1 cellular context compared by ENCODE assay signal in the genomic region with DNA sequence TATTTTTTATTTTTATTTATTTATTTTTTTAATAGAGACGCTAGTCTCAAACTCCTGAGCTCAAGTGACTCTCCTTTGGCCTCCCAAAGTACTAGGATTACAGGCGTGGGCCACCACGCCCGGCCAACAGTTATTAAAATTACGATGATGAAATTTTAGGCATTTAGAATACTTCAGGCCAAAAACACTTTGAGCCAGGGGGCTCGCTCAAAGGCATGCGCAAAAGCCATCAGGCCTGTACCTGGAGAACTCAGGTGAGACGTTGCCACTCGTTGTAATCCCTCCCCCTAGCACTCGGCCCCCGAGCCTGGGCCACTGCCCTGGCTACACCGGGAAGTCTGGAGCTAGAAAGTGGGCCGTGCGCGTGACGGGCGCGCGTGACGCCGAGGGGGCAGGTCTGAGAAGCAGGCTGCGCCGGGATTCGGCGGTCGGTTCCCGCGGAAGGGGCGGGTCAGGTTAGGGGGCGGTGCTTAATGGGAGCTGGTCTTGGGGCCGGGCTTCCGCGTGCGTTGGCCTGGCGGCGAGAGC.
TF ChIP-seq lines count a peak whose summit lies in the region.

No MANE protein-coding gene starts in this region.

TF ChIP-seq in HepG2, 621 proteins besides CTCF, POLR2A, EP300 and RAD21 (continued from another document and continues in another):
- TF ChIP-seq KDM6A (CRISPR knock-in tag; IDR thresholded peaks at IDR 0.05; ENCODE audit: low read depth) (no peak; the same call in 1 of the 2 replicates), TERF1 (CRISPR knock-in tag; IDR thresholded peaks at IDR 0.05) (no peak), ZNF788 (CRISPR knock-in tag; IDR thresholded peaks at IDR 0.05; ENCODE audit: borderline replicate concordance) (peak; percentile 93), ZSCAN22 (CRISPR knock-in tag; IDR thresholded peaks at IDR 0.05) (no peak; the same call in 1 of the 2 replicates), NR1H2 (CRISPR knock-in tag; IDR thresholded peaks at IDR 0.05; ENCODE audit: borderline replicate concordance, low read depth) (no peak), NFRKB (IDR thresholded peaks at IDR 0.05) (no peak), JUND (CRISPR knock-in tag; IDR thresholded peaks at IDR 0.05) (no peak), GRHL1 (CRISPR knock-in tag; conservative IDR thresholded peaks at IDR 0.05) (no peak), ZNF354B (CRISPR knock-in tag; IDR thresholded peaks at IDR 0.05) (no peak), ZNF382 (CRISPR knock-in tag; IDR thresholded peaks at IDR 0.05; ENCODE audit: borderline replicate concordance) (no peak), NFAT5 (CRISPR knock-in tag; IDR thresholded peaks at IDR 0.05) (no peak), CBX2 (IDR thresholded peaks at IDR 0.05; ENCODE audit: low read depth, low read length) (no peak), CBX2 (CRISPR knock-in tag; IDR thresholded peaks at IDR 0.05; ENCODE audit: low read depth) (no peak; the same call in 1 of the 2 replicates), ZNF34 (CRISPR knock-in tag; IDR thresholded peaks at IDR 0.05; ENCODE audit: borderline replicate concordance) (0 out of 2 replicates have a peak, but pooled peaks have one; percentile 93), AGO2 (optimal IDR thresholded peaks at IDR 0.05; ENCODE audit: low read depth, low read length) (no peak), ZNF274 (CRISPR knock-in tag; IDR thresholded peaks at IDR 0.05) (peak; percentile 86), ZUFSP (CRISPR knock-in tag; IDR thresholded peaks at IDR 0.05; ENCODE audit: borderline replicate concordance) (no peak), ZSCAN21 (CRISPR knock-in tag; IDR thresholded peaks at IDR 0.05; ENCODE audit: borderline replicate concordance) (peak; percentile 75; the same call in 1 of the 2 replicates), ZFP1 (CRISPR knock-in tag; IDR thresholded peaks at IDR 0.05) (peak; percentile 85; the same call in 1 of the 2 replicates), MTA3 (CRISPR knock-in tag; IDR thresholded peaks at IDR 0.05) (no peak), PAWR (CRISPR knock-in tag; IDR thresholded peaks at IDR 0.05; ENCODE audit: borderline replicate concordance) (no peak), SETDB1 (CRISPR knock-in tag; IDR thresholded peaks at IDR 0.05; ENCODE audit: borderline replicate concordance) (no peak), TBP (CRISPR knock-in tag; IDR thresholded peaks at IDR 0.05) (peak; percentile 96)
- TF ChIP-seq, protein P1, sequence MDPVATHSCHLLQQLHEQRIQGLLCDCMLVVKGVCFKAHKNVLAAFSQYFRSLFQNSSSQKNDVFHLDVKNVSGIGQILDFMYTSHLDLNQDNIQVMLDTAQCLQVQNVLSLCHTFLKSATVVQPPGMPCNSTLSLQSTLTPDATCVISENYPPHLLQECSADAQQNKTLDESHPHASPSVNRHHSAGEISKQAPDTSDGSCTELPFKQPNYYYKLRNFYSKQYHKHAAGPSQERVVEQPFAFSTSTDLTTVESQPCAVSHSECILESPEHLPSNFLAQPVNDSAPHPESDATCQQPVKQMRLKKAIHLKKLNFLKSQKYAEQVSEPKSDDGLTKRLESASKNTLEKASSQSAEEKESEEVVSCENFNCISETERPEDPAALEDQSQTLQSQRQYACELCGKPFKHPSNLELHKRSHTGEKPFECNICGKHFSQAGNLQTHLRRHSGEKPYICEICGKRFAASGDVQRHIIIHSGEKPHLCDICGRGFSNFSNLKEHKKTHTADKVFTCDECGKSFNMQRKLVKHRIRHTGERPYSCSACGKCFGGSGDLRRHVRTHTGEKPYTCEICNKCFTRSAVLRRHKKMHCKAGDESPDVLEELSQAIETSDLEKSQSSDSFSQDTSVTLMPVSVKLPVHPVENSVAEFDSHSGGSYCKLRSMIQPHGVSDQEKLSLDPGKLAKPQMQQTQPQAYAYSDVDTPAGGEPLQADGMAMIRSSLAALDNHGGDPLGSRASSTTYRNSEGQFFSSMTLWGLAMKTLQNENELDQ (CRISPR knock-in tag; IDR thresholded peaks at IDR 0.05; ENCODE audit: borderline replicate concordance): peak; percentile 66; the same call in 1 of the 2 replicates
- TF ChIP-seq, protein P2, sequence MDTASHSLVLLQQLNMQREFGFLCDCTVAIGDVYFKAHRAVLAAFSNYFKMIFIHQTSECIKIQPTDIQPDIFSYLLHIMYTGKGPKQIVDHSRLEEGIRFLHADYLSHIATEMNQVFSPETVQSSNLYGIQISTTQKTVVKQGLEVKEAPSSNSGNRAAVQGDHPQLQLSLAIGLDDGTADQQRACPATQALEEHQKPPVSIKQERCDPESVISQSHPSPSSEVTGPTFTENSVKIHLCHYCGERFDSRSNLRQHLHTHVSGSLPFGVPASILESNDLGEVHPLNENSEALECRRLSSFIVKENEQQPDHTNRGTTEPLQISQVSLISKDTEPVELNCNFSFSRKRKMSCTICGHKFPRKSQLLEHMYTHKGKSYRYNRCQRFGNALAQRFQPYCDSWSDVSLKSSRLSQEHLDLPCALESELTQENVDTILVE (CRISPR knock-in tag; IDR thresholded peaks at IDR 0.05): peak; percentile 90
- TF ChIP-seq, protein P3, sequence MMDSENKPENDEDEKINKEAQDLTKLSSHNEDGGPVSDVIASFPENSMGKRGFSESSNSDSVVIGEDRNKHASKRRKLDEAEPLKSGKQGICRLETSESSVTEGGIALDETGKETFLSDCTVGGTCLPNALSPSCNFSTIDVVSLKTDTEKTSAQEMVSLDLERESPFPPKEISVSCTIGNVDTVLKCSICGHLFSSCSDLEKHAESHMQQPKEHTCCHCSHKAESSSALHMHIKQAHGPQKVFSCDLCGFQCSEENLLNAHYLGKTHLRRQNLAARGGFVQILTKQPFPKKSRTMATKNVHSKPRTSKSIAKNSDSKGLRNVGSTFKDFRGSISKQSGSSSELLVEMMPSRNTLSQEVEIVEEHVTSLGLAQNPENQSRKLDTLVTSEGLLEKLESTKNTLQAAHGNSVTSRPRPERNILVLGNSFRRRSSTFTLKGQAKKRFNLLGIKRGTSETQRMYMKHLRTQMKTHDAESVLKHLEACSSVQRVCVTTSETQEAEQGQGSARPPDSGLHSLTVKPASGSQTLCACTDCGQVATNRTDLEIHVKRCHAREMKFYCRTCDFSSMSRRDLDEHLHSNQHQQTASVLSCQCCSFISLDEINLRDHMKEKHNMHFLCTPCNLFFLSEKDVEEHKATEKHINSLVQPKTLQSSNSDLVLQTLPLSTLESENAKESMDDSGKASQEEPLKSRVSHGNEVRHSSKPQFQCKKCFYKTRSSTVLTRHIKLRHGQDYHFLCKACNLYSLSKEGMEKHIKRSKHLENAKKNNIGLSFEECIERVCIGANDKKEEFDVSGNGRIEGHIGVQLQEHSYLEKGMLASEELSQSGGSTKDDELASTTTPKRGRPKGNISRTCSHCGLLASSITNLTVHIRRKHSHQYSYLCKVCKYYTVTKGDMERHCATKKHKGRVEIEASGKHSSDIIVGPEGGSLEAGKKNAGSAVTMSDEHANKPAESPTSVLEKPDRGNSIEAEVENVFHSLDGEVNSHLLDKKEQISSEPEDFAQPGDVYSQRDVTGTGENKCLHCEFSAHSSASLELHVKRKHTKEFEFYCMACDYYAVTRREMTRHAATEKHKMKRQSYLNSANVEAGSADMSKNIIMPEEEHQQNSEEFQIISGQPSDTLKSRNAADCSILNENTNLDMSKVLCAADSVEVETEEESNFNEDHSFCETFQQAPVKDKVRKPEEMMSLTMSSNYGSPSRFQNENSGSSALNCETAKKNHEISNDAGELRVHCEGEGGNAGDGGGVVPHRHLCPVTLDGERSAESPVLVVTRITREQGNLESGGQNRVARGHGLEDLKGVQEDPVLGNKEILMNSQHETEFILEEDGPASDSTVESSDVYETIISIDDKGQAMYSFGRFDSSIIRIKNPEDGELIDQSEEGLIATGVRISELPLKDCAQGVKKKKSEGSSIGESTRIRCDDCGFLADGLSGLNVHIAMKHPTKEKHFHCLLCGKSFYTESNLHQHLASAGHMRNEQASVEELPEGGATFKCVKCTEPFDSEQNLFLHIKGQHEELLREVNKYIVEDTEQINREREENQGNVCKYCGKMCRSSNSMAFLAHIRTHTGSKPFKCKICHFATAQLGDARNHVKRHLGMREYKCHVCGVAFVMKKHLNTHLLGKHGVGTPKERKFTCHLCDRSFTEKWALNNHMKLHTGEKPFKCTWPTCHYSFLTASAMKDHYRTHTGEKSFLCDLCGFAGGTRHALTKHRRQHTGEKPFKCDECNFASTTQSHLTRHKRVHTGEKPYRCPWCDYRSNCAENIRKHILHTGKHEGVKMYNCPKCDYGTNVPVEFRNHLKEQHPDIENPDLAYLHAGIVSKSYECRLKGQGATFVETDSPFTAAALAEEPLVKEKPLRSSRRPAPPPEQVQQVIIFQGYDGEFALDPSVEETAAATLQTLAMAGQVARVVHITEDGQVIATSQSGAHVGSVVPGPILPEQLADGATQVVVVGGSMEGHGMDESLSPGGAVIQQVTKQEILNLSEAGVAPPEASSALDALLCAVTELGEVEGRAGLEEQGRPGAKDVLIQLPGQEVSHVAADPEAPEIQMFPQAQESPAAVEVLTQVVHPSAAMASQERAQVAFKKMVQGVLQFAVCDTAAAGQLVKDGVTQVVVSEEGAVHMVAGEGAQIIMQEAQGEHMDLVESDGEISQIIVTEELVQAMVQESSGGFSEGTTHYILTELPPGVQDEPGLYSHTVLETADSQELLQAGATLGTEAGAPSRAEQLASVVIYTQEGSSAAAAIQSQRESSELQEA (CRISPR knock-in tag; IDR thresholded peaks at IDR 0.05; ENCODE audit: not compliant biosample characterization): no peak
